Comparison of ENCODE assay signal across 2 cellular contexts in the genomic region with DNA sequence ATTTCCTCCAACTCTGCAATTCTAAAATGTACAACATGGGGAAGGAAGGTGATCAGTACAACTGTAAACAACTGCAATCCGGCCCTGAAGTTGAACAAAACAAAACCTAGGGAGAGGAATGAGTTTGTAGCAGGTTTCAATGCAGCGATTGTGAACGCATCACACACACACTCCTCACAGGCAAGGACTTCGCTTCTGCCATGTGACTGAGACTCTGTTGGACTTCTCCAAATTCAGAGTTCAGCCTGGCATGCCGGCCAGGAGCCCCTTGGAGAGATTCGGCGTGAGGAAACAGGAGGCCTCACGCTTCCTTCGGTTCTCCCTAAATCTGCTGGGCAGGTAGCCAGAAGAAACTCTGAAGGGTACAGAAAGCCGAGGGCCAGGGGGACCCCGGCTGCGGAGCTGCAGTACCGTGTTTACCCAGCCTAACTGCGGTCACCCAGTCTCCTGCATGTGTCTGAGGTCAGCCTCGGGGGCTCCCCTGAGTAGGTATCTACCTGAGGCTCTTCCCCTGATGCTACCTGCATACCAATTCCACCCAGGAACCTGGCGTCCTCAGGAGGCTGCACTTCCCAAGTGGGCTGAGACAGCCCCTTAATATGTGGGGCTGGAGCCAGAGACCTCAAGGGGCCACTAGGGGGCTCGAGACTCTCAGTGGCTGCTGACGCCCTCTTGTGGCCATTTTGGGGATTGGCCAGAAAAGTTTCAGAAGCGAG.
TF ChIP-seq lines count a peak whose summit lies in the region.

No MANE protein-coding gene starts in this region.

TF ChIP-seq in HEK293, 187 proteins besides CTCF, POLR2A, EP300 and RAD21 (continued from another document and continues in another):
- no peak for TF ChIP-seq ZNF274 (IDR thresholded peaks at IDR 0.05; ENCODE audit: low read length)
- no peak for TF ChIP-seq ZNF274 (tag by site-specific recombination; IDR thresholded peaks at IDR 0.05; ENCODE audit: borderline replicate concordance)
- no peak for TF ChIP-seq ZNF610 (tag by site-specific recombination; IDR thresholded peaks at IDR 0.05; ENCODE audit: borderline replicate concordance)
- no peak for TF ChIP-seq ZNF785 (tag by site-specific recombination; IDR thresholded peaks at IDR 0.05)
- no peak for TF ChIP-seq ZNF521 (tag by site-specific recombination; IDR thresholded peaks at IDR 0.05)
- TF ChIP-seq ZNF248 (tag by site-specific recombination; IDR thresholded peaks at IDR 0.05), result no peak
- peak; percentile 60 for TF ChIP-seq ZXDB (tag by site-specific recombination; IDR thresholded peaks at IDR 0.05)
- no peak for TF ChIP-seq ELK4 (IDR thresholded peaks at IDR 0.05; ENCODE audit: borderline replicate concordance, low read depth, low read length)
- TF ChIP-seq KLF1 (tag by site-specific recombination; IDR thresholded peaks at IDR 0.05), result no peak
- peak; percentile 46; the same call in 1 of the 2 replicates for TF ChIP-seq ZSCAN30 (tag by site-specific recombination; IDR thresholded peaks at IDR 0.05)
- no peak for TF ChIP-seq MYNN (tag by site-specific recombination; IDR thresholded peaks at IDR 0.05; ENCODE audit: borderline replicate concordance)
- TF ChIP-seq ZNF341 (tag by site-specific recombination; IDR thresholded peaks at IDR 0.05; ENCODE audit: low read depth), result no peak
- TF ChIP-seq ZNF585B (tag by site-specific recombination; IDR thresholded peaks at IDR 0.05), result no peak
- TF ChIP-seq ZNF792 (tag by site-specific recombination; IDR thresholded peaks at IDR 0.05), result no peak
- no peak for TF ChIP-seq SETDB1 (IDR thresholded peaks at IDR 0.05; ENCODE audit: insufficient read length, low read length)
- TF ChIP-seq ZSCAN5A (tag by site-specific recombination; IDR thresholded peaks at IDR 0.05), result no peak
- TF ChIP-seq ZNF202 (tag by site-specific recombination; IDR thresholded peaks at IDR 0.05; ENCODE audit: borderline replicate concordance), result no peak
- TF ChIP-seq EGR2 (tag by site-specific recombination; IDR thresholded peaks at IDR 0.05; ENCODE audit: low read depth), result no peak
- TF ChIP-seq PRDM1 (tag by site-specific recombination; IDR thresholded peaks at IDR 0.05), result no peak
- no peak for TF ChIP-seq ZNF404 (tag by site-specific recombination; IDR thresholded peaks at IDR 0.05)
- TF ChIP-seq ZFP41 (tag by site-specific recombination; IDR thresholded peaks at IDR 0.05; ENCODE audit: borderline replicate concordance), result no peak
- TF ChIP-seq ZNF529 (tag by site-specific recombination; IDR thresholded peaks at IDR 0.05; ENCODE audit: insufficient replicate concordance), result no peak
- peak; percentile 89 for TF ChIP-seq ZNF654 (tag by site-specific recombination; IDR thresholded peaks at IDR 0.05; ENCODE audit: low read depth)
- TF ChIP-seq PRDM4 (tag by site-specific recombination; IDR thresholded peaks at IDR 0.05), result no peak
- TF ChIP-seq ZNF354C (tag by site-specific recombination; IDR thresholded peaks at IDR 0.05; ENCODE audit: borderline replicate concordance, low read depth), result no peak
- TF ChIP-seq ZBTB1 (tag by site-specific recombination; IDR thresholded peaks at IDR 0.05), result no peak
- no peak for TF ChIP-seq PRDM6 (tag by site-specific recombination; IDR thresholded peaks at IDR 0.05)
- no peak for TF ChIP-seq RBAK (tag by site-specific recombination; IDR thresholded peaks at IDR 0.05)
- no peak for TF ChIP-seq ZNF560 (tag by site-specific recombination; IDR thresholded peaks at IDR 0.05; ENCODE audit: borderline replicate concordance)

TF ChIP-seq in GM12878, 131 proteins besides CTCF, POLR2A, EP300 and RAD21 (continued from another document):
- TF ChIP-seq, protein P1, sequence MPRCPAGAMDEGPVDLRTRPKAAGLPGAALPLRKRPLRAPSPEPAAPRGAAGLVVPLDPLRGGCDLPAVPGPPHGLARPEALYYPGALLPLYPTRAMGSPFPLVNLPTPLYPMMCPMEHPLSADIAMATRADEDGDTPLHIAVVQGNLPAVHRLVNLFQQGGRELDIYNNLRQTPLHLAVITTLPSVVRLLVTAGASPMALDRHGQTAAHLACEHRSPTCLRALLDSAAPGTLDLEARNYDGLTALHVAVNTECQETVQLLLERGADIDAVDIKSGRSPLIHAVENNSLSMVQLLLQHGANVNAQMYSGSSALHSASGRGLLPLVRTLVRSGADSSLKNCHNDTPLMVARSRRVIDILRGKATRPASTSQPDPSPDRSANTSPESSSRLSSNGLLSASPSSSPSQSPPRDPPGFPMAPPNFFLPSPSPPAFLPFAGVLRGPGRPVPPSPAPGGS (IDR thresholded peaks at IDR 0.05; ENCODE audit: borderline replicate concordance, insufficient read depth, low read depth, low read length, poor library complexity, severe bottlenecking), result no peak
- peak; percentile 31; the same call in 1 of the 2 replicates for TF ChIP-seq CREM (IDR thresholded peaks at IDR 0.05; ENCODE audit: low read depth)
- no peak for TF ChIP-seq NFIC (IDR thresholded peaks at IDR 0.05; ENCODE audit: low read depth, low read length)
- TF ChIP-seq ZNF592 (IDR thresholded peaks at IDR 0.05), result peak; percentile 86
- TF ChIP-seq IKZF2 (IDR thresholded peaks at IDR 0.05), result peak in 1 of 2 experiments; percentile 22; a peak in 1 of 4 replicates
- TF ChIP-seq RB1 (IDR thresholded peaks at IDR 0.05; ENCODE audit: borderline replicate concordance), result peak; percentile 79; the same call in 1 of the 2 replicates
- peak; percentile 21; the same call in 1 of the 2 replicates for TF ChIP-seq TCF7 (IDR thresholded peaks at IDR 0.05; ENCODE audit: borderline replicate concordance)
- no peak for TF ChIP-seq STAT3 (IDR thresholded peaks at IDR 0.05; ENCODE audit: low read depth, low read length)
- TF ChIP-seq SUZ12 (IDR thresholded peaks at IDR 0.05; ENCODE audit: unreplicated experiment), result no peak
- TF ChIP-seq ETV6 (conservative IDR thresholded peaks at IDR 0.05 in 1 of 2, IDR thresholded peaks at IDR 0.05 in 1 of 2; ENCODE audit: borderline replicate concordance in 1 of 2, low read depth in 1 of 2), result 0 out of 4 replicates have a peak, but pooled peaks of 1 of the 2 experiments have one; percentile 22
- TF ChIP-seq ATF3 (IDR thresholded peaks at IDR 0.05; ENCODE audit: borderline replicate concordance, extremely low read depth, low read depth, low read length), result peak; percentile 81
- TF ChIP-seq RUNX3 (IDR thresholded peaks at IDR 0.05; ENCODE audit: low read length), result peak; percentile 78
- peak; percentile 98 for TF ChIP-seq SMARCA5 (IDR thresholded peaks at IDR 0.05)
- 0 out of 2 replicates have a peak, but pooled peaks have one; percentile 18 for TF ChIP-seq WRNIP1 (IDR thresholded peaks at IDR 0.05; ENCODE audit: borderline replicate concordance, low read depth, low read length)
- TF ChIP-seq NRF1 (conservative IDR thresholded peaks at IDR 0.05; ENCODE audit: low read depth, low read length), result no peak
- peak; percentile 46 for TF ChIP-seq IKZF1 (conservative IDR thresholded peaks at IDR 0.05)
- 0 out of 2 replicates have a peak, but pooled peaks have one; percentile 72 for TF ChIP-seq CBX5 (IDR thresholded peaks at IDR 0.05; ENCODE audit: low read depth)
- TF ChIP-seq RELA (IDR thresholded peaks at IDR 0.05; ENCODE audit: borderline replicate concordance, partially characterized antibody), result peak; percentile 45
